Comparison of ENCODE assay signal across 16 cellular contexts in the genomic region with DNA sequence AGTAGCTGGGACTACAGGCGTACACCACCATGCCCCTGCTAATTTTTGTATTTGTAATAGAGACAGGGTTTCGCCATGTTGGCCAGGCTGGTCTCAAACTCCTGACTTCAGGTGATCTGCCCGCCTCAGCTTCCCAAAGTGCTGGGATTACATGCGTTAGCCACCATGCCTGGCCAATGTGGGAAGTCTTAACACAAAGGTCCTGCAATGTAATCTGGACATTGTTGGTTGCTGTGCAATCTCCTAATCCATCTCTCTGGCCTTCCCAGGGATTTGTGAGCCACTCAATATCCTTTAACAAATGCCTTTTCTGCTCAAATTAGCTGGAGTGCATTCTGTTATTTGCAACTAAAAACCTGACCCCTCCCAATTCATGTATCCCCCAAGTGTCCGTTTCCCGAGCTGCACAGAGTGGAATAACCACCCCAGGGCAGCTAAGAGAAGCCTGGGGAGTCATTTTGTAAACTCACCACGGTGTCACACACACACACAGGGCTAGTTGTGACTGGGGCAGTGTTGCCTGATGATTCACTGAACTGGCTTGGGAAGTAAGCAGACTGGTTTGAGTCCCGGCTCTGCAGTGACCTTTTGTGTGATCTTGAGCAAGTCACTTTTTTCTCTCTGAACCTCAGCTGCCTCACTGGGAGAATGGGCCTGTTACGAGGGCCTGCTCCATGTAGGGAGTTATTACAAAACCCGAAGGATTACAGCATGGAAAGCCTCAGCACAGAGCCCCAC.
DNase-seq lines count a peak whose midpoint lies in the region; TF ChIP-seq lines count a peak whose summit lies in the region.
"Had no signal": no experiment of that assay in that cellular context is flagged by ENCODE, and none has a peak within 500 bp of the region (broad histone marks: within the 10 kb centered on the region; RNA-seq: fewer than 3 reads in every experiment).

No MANE protein-coding gene starts in this region.

- in situ Hi-C loops in astrocyte of the spinal cord (cut with HindIII; ENCODE audit: low sequenced_read_pairs): no loop called here

- peak; percentile 45 for DNase-seq in AG08395 (ENCODE audit: low spot score)
- peak; percentile 22 for DNase-seq in HFF-Myc (ENCODE audit: extremely low read depth, low read depth)
- peak; percentile 25 for DNase-seq in astrocyte of the spinal cord (ENCODE audit: low read depth, low spot score)
- peak; percentile 42 for DNase-seq in hepatic stellate cell (ENCODE audit: low spot score)
- DNase-seq in HEK293T (ENCODE audit: extremely low spot score): no peak
- DNase-seq in DMS153 (lab: John Stamatoyannopoulos, UW): no peak
- no peak for DNase-seq in hippocampal formation (lab: John Stamatoyannopoulos, UW)
- DNase-seq in stimulated activated CD4-positive, alpha-beta T cell treated with anti-CD3 and anti-CD28 coated beads, Interleukin-1b, Interleukin-23, amount 100 ng/mL, for 48 hours: no peak
- DNase-seq: activated CD4-positive, alpha-beta T cell treated with anti-CD3 and anti-CD28 coated beads, Interleukin-2, amount 50 U/mL, for 4 hours; DND-41; effector memory CD8-positive, alpha-beta T cell; midbrain; NCI-H1417 treated with DMSO at 0.1 percent for 48 hours; NCI-H526; occipital lobe; T1000 had no signal

- TF ChIP-seq CTCF in HFF-Myc (IDR thresholded peaks at IDR 0.05; ENCODE audit: low read depth, low read length, missing control alignments) (no peak), astrocyte of the spinal cord (IDR thresholded peaks at IDR 0.05; ENCODE audit: low read depth, low read length) (no peak)

- CTCF ChIA-PET in HEK293T (lab: Yijun Ruan, JAX): no interaction called here

- no peak overlapping the region for H3K4me3 ChIP-seq in HFF-Myc (replicated peaks; ENCODE audit: low read depth, low read length)
- H3K4me3 ChIP-seq in astrocyte of the spinal cord (ENCODE audit: low read depth, low read length): no peak overlapping the region

- POLR2A ChIA-PET in HEK293T (lab: Yijun Ruan, JAX): no interaction called here

TF ChIP-seq in HEK293T, 16 proteins besides CTCF, POLR2A, EP300 and RAD21:
- TF ChIP-seq ARNT (IDR thresholded peaks at IDR 0.05) (no peak), L3MBTL2 (conservative IDR thresholded peaks at IDR 0.05) (no peak), CTBP1 (IDR thresholded peaks at IDR 0.05; ENCODE audit: borderline replicate concordance) (no peak), SUZ12 (IDR thresholded peaks at IDR 0.05) (no peak), HDGF (IDR thresholded peaks at IDR 0.05; ENCODE audit: borderline replicate concordance) (no peak), FOXA1 (IDR thresholded peaks at IDR 0.05) (no peak), ZNF384 (IDR thresholded peaks at IDR 0.05) (no peak)
TF ChIP-seq in HEK293T: peak in this region for 0.

Comparison
In these comparisons a context has a peak if more than half of its experiments do, and no peak if none do; other contexts are left out.
1. DNase-seq: peak in AG08395 (single experiment), HFF-Myc (single experiment), astrocyte of the spinal cord (single experiment) and hepatic stellate cell (single experiment); none in HEK293T (single experiment), DMS153 (single experiment), hippocampal formation (0 of 2) and stimulated activated CD4-positive, alpha-beta T cell treated with anti-CD3 and anti-CD28 coated beads, Interleukin-1b, Interleukin-23, amount 100 ng/mL, for 48 hours (single experiment).